10 cellular contexts compared by ENCODE assay signal in genomic region chr17:12022310-12022709, GRCh38. TPM values are rescaled to one million over a fixed set of nuclear protein-coding genes. Genes with fewer than 3 reads are reported as not detected.
A peak's percentile ranks its signal among the peaks of the same experiment; 100 is the strongest.
DNase-seq lines count a peak whose midpoint lies in the region; ATAC-seq, FAIRE-seq and TF ChIP-seq lines count a peak whose summit lies in the region.
"Had no signal": no experiment of that assay in that cellular context is flagged by ENCODE, and none has a peak within 500 bp of the region (broad histone marks: within the 10 kb centered on the region; RNA-seq: fewer than 3 reads in every experiment).

No MANE protein-coding gene starts in this region.

- H3K4me3 Mint-ChIP-seq in astrocyte (ENCODE audit: unreplicated experiment) (peak overlapping the region; percentile 93), naive B cell (peak overlapping the region in 5 of 8 donors; percentile 46 to 90 (median 67))

- no peak for FAIRE-seq in astrocyte (lab: Jason Lieb, UNC)

- peaks cover 7% of the 10 kb centered on the region for H3K27me3 Mint-ChIP-seq in astrocyte (ENCODE audit: low read depth, unreplicated experiment)
- H3K27me3 Mint-ChIP-seq in naive B cell = no peaks in the 10 kb centered on the region

- peak overlapping the region in 9 of 11 experiments; percentile 15 to 100 (median 98); a peak in 10 of 22 replicates for H3K9ac ChIP-seq in BLaER1 treated with 17β-estradiol and CSF1 and Interleukin-3, amounts not matched to agents 10 nM and 100 nM
- H3K9ac ChIP-seq in HUES48 (ENCODE audit: low read depth, low read length) = no peak overlapping the region
- no peak overlapping the region for H3K9ac ChIP-seq in astrocyte (ENCODE audit: low read length)

- H3K36me3 ChIP-seq in BLaER1 treated with 17β-estradiol and CSF1 and Interleukin-3, amounts not matched to agents 10 nM and 100 nM = peaks cover 7 to 30% (median 18%) of the 10 kb centered on the region in 11 experiments; a peak in 20 of 22 replicates
- no peaks in the 10 kb centered on the region for H3K36me3 ChIP-seq in HUES48 (ENCODE audit: control insufficient read depth, insufficient read depth, low read length)
- H3K36me3 ChIP-seq in astrocyte (ENCODE audit: insufficient read depth, low read length) = no peaks in the 10 kb centered on the region
- H3K36me3 ChIP-seq: gastrocnemius medialis had no signal

- no peak overlapping the region for H2AFZ ChIP-seq in astrocyte (ENCODE audit: low read depth, low read length)

- H3K9me3 ChIP-seq in BLaER1 treated with 17β-estradiol and CSF1 and Interleukin-3, amounts not matched to agents 10 nM and 100 nM (replicated peaks in 1 of 11) = peaks cover 0 to 15% (median 11%) of the 10 kb centered on the region in 11 experiments; a peak in 13 of 22 replicates
- H3K9me3 ChIP-seq in HUES48 (ENCODE audit: control insufficient read depth, insufficient read depth, low read length) (no peaks in the 10 kb centered on the region), astrocyte (ENCODE audit: insufficient read depth, low read depth, low read length) (no peaks in the 10 kb centered on the region)
- H3K9me3 ChIP-seq: gastrocnemius medialis had no signal

- H3K27me3 ChIP-seq in BLaER1 treated with 17β-estradiol and CSF1 and Interleukin-3, amounts not matched to agents 10 nM and 100 nM = peaks cover 0 to 12% (median 10%) of the 10 kb centered on the region in 11 experiments; a peak in 11 of 22 replicates
- H3K27me3 ChIP-seq in HUES48 (ENCODE audit: control insufficient read depth, insufficient read depth, low read length) = peaks cover 10% of the 10 kb centered on the region
- no peaks in the 10 kb centered on the region for H3K27me3 ChIP-seq in astrocyte (ENCODE audit: insufficient read depth, low read length)
- H3K27me3 ChIP-seq: gastrocnemius medialis had no signal

- DNase-seq in astrocyte (ENCODE audit: low read depth) (no peak), naive B cell (no peak), NK-92 (lab: John Stamatoyannopoulos, UW; ENCODE audit: unreplicated experiment) (no peak), NCI-H1092 treated with DMSO at 0.1 percent for 48 hours (lab: John Stamatoyannopoulos, UW) (no peak)
- DNase-seq: gastrocnemius medialis, NCI-H187 had no signal

- peaks cover 61% of the 10 kb centered on the region for H3K79me2 ChIP-seq in astrocyte (ENCODE audit: insufficient read depth, low read length)

- H3K4me2 ChIP-seq in BLaER1 treated with 17β-estradiol and CSF1 and Interleukin-3, amounts not matched to agents 10 nM and 100 nM = peak overlapping the region; percentile 76 to 99 (median 94)
- H3K4me2 ChIP-seq in astrocyte (ENCODE audit: low read length) = peak overlapping the region; percentile 87

- no peaks in the 10 kb centered on the region for H3K9me3 Mint-ChIP-seq in astrocyte (ENCODE audit: unreplicated experiment)
- no peaks in the 10 kb centered on the region for H3K9me3 Mint-ChIP-seq in naive B cell

- H3K4me1 Mint-ChIP-seq in astrocyte (ENCODE audit: low read depth, unreplicated experiment) (peaks cover 37% of the 10 kb centered on the region), naive B cell (peaks cover 30 to 52% (median 37%) of the 10 kb centered on the region in 3 donors)

- H3K4me1 ChIP-seq in BLaER1 treated with 17β-estradiol and CSF1 and Interleukin-3, amounts not matched to agents 10 nM and 100 nM = peaks cover 17 to 39% (median 22%) of the 10 kb centered on the region in 10 experiments
- H3K4me1 ChIP-seq in HUES48 (ENCODE audit: control insufficient read depth, insufficient read depth, low read length) (peaks cover 30% of the 10 kb centered on the region), astrocyte (ENCODE audit: insufficient read depth, low read length) (peaks cover 26% of the 10 kb centered on the region)

- H3K27ac Mint-ChIP-seq in astrocyte (ENCODE audit: unreplicated experiment) (no peak overlapping the region), naive B cell (peak overlapping the region in 3 of 6 donors; percentile 20 to 55 (median 39))

- ATAC-seq in naive B cell (ENCODE audit: low read depth in 2 of 2) (no peak), GM21723 (IDR thresholded peaks at IDR 0.05; ENCODE audit: unreplicated experiment) (no peak), GM18868 (IDR thresholded peaks at IDR 0.05; ENCODE audit: unreplicated experiment) (no peak)
- ATAC-seq: gastrocnemius medialis had no signal

- H4K20me1 ChIP-seq in BLaER1 treated with 17β-estradiol and CSF1 and Interleukin-3, amounts not matched to agents 10 nM and 100 nM = peaks cover 26 to 65% (median 56%) of the 10 kb centered on the region in 11 experiments; a peak in 20 of 22 replicates
- peaks cover 52% of the 10 kb centered on the region for H4K20me1 ChIP-seq in astrocyte (ENCODE audit: insufficient read depth, low read length)

- H3K4me3 ChIP-seq in BLaER1 treated with 17β-estradiol and CSF1 and Interleukin-3, amounts not matched to agents 10 nM and 100 nM = peak overlapping the region; percentile 88 to 96 (median 95); a peak in 16 of 20 replicates
- H3K4me3 ChIP-seq in HUES48 (ENCODE audit: low read depth, low read length) = peak overlapping the region; percentile 83
- H3K4me3 ChIP-seq in astrocyte (ENCODE audit: insufficient read depth, low read depth, low read length) = peak overlapping the region; percentile 64

- TF ChIP-seq CTCF in astrocyte (IDR thresholded peaks at IDR 0.05; ENCODE audit: insufficient read depth, low read depth, low read length) = no peak

- peaks cover 2% of the 10 kb centered on the region for H3K36me3 Mint-ChIP-seq in astrocyte (ENCODE audit: low read depth, unreplicated experiment)
- no peaks in the 10 kb centered on the region for H3K36me3 Mint-ChIP-seq in naive B cell

- H3K27ac ChIP-seq in BLaER1 treated with 17β-estradiol and CSF1 and Interleukin-3, amounts not matched to agents 10 nM and 100 nM = no peak overlapping the region
- no peak overlapping the region for H3K27ac ChIP-seq in HUES48 (ENCODE audit: low read depth, low read length)
- no peak overlapping the region for H3K27ac ChIP-seq in astrocyte (ENCODE audit: low read depth, low read length)

RNA-seq across cellular contexts. Expression of gene MAP2K4, which starts 1.6 kb away (rescaled TPM):
- total RNA-seq in astrocyte = 37.5 and 42.5 TPM in 2 replicates
- 10 to 100 TPM in 5 of 6 donors, 1 to 10 TPM in 1; 8.2 to 25.5 (median 20.7) TPM for polyA plus RNA-seq in naive B cell (ENCODE audit: low read depth in 6 of 6)

RNA-seq across cellular contexts. Expression of gene ZNF18, which starts 25.0 kb away (rescaled TPM):
- total RNA-seq in astrocyte = 8.3 and 9.9 TPM in 2 replicates
- 10 to 100 TPM in 3 of 6 donors, 1 to 10 TPM in 3; 7.4 to 30.1 (median 9.7) TPM for polyA plus RNA-seq in naive B cell (ENCODE audit: low read depth in 6 of 6)

Comparison
In these comparisons a context has a peak if more than half of its experiments do, and no peak if none do; other contexts are left out.
1. H3K9ac ChIP-seq: peak in BLaER1 treated with 17β-estradiol and CSF1 and Interleukin-3, amounts not matched to agents 10 nM and 100 nM (9 of 11); none in HUES48 (single experiment) and astrocyte (single experiment).
2. Peak in every context shown above with its lines, with median percentiles within 50 percentile points of each other: H3K4me3 ChIP-seq.